ENCODE assay signal across 8 cellular contexts in genomic region chr4:5812506-5813229, GRCh38.
DNase-seq lines count a peak whose midpoint lies in the region; ATAC-seq and TF ChIP-seq lines count a peak whose summit lies in the region.

No MANE protein-coding gene starts in this region.

- H3K36me3 Mint-ChIP-seq in activated T-cell treated with anti-CD3 and anti-CD28 coated beads, Interleukin-2, amount 50 U/mL, for 72 hours (ENCODE audit: insufficient read depth in 2 of 2): no peaks in the 10 kb centered on the region
- H3K36me3 Mint-ChIP-seq in activated T-cell treated with anti-CD3 and anti-CD28 coated beads, Interleukin-2, amount 50 U/mL, for 24 hours (ENCODE audit: low read depth): no peaks in the 10 kb centered on the region
- peaks cover 70% of the 10 kb centered on the region for H3K36me3 Mint-ChIP-seq in brain
- no peaks in the 10 kb centered on the region for H3K36me3 Mint-ChIP-seq in stimulated activated naive B cell treated with anti-CD40 and anti-IgM and Interleukin-4, amounts not matched to agents 10 μg/mL and 1 μg/mL and 100 μg/mL, for 72 hours

- H3K27me3 Mint-ChIP-seq in activated T-cell treated with anti-CD3 and anti-CD28 coated beads, Interleukin-2, amount 50 U/mL, for 72 hours (ENCODE audit: low read depth): no peaks in the 10 kb centered on the region
- H3K27me3 Mint-ChIP-seq in activated T-cell treated with anti-CD3 and anti-CD28 coated beads, Interleukin-2, amount 50 U/mL, for 24 hours: no peaks in the 10 kb centered on the region
- no peaks in the 10 kb centered on the region for H3K27me3 Mint-ChIP-seq in brain
- H3K27me3 Mint-ChIP-seq in stimulated activated naive B cell treated with anti-CD40 and anti-IgM and Interleukin-4, amounts not matched to agents 10 μg/mL and 1 μg/mL and 100 μg/mL, for 72 hours: peaks cover 0 to 3% of the 10 kb centered on the region in 2 donors

- ATAC-seq in activated T-cell treated with anti-CD3 and anti-CD28 coated beads, Interleukin-2, amount 50 U/mL, for 72 hours (replicated peaks in 1 of 2): peak in 1 of 2 donors; percentile 57
- ATAC-seq in HG03175 (IDR thresholded peaks at IDR 0.05; ENCODE audit: unreplicated experiment): peak; percentile 80
- peak; percentile 86 to 95 for ATAC-seq in stimulated activated naive B cell treated with anti-CD40 and anti-IgM and Interleukin-4, amounts not matched to agents 10 μg/mL and 1 μg/mL and 100 μg/mL, for 72 hours (replicated peaks)
- ATAC-seq in HG03196 (IDR thresholded peaks at IDR 0.05; ENCODE audit: unreplicated experiment): no peak

- no peaks in the 10 kb centered on the region for H3K9me3 Mint-ChIP-seq in activated T-cell treated with anti-CD3 and anti-CD28 coated beads, Interleukin-2, amount 50 U/mL, for 72 hours
- H3K9me3 Mint-ChIP-seq in activated T-cell treated with anti-CD3 and anti-CD28 coated beads, Interleukin-2, amount 50 U/mL, for 24 hours: peaks cover 2% of the 10 kb centered on the region
- peaks cover 0 to 3% (median 0%) of the 10 kb centered on the region in 5 experiments for H3K9me3 Mint-ChIP-seq in brain
- H3K9me3 Mint-ChIP-seq in stimulated activated naive B cell treated with anti-CD40 and anti-IgM and Interleukin-4, amounts not matched to agents 10 μg/mL and 1 μg/mL and 100 μg/mL, for 72 hours: no peaks in the 10 kb centered on the region

- no peak overlapping the region for H3K4me3 Mint-ChIP-seq in activated T-cell treated with anti-CD3 and anti-CD28 coated beads, Interleukin-2, amount 50 U/mL, for 72 hours
- no peak overlapping the region for H3K4me3 Mint-ChIP-seq in activated T-cell treated with anti-CD3 and anti-CD28 coated beads, Interleukin-2, amount 50 U/mL, for 24 hours
- H3K4me3 Mint-ChIP-seq in brain: no peak overlapping the region
- H3K4me3 Mint-ChIP-seq in stimulated activated naive B cell treated with anti-CD40 and anti-IgM and Interleukin-4, amounts not matched to agents 10 μg/mL and 1 μg/mL and 100 μg/mL, for 72 hours: no peak overlapping the region

- DNase-seq in activated T-cell treated with anti-CD3 and anti-CD28 coated beads, Interleukin-2, amount 50 U/mL, for 72 hours: peak; percentile 10 to 30
- no peak for DNase-seq in activated T-cell treated with anti-CD3 and anti-CD28 coated beads, Interleukin-2, amount 50 U/mL, for 24 hours
- DNase-seq in NCI-H69 (lab: John Stamatoyannopoulos, UW) (peak; percentile 61), iPS-NIHi7 (ENCODE audit: extremely low spot score) (peak; percentile 82)
- peak; percentile 16 for DNase-seq in stimulated activated naive B cell treated with anti-CD40 and anti-IgM and Interleukin-4, amounts not matched to agents 10 μg/mL and 1 μg/mL and 100 μg/mL, for 72 hours

- H3K27ac Mint-ChIP-seq in activated T-cell treated with anti-CD3 and anti-CD28 coated beads, Interleukin-2, amount 50 U/mL, for 72 hours: no peak overlapping the region
- no peak overlapping the region for H3K27ac Mint-ChIP-seq in activated T-cell treated with anti-CD3 and anti-CD28 coated beads, Interleukin-2, amount 50 U/mL, for 24 hours
- H3K27ac Mint-ChIP-seq in brain: peak overlapping the region in 4 of 5 experiments; percentile 10 to 59 (median 18)
- H3K27ac Mint-ChIP-seq in stimulated activated naive B cell treated with anti-CD40 and anti-IgM and Interleukin-4, amounts not matched to agents 10 μg/mL and 1 μg/mL and 100 μg/mL, for 72 hours: no peak overlapping the region

- TF ChIP-seq CTCF in brain (conservative IDR thresholded peaks at IDR 0.05): peak; percentile 64 to 87

- no peaks in the 10 kb centered on the region for H3K4me1 Mint-ChIP-seq in activated T-cell treated with anti-CD3 and anti-CD28 coated beads, Interleukin-2, amount 50 U/mL, for 72 hours (ENCODE audit: low read depth)
- H3K4me1 Mint-ChIP-seq in activated T-cell treated with anti-CD3 and anti-CD28 coated beads, Interleukin-2, amount 50 U/mL, for 24 hours (ENCODE audit: low read depth): no peaks in the 10 kb centered on the region
- H3K4me1 Mint-ChIP-seq in brain: no peaks in the 10 kb centered on the region
- no peaks in the 10 kb centered on the region for H3K4me1 Mint-ChIP-seq in stimulated activated naive B cell treated with anti-CD40 and anti-IgM and Interleukin-4, amounts not matched to agents 10 μg/mL and 1 μg/mL and 100 μg/mL, for 72 hours

Comparison
In these comparisons a context has a peak if more than half of its experiments do, and no peak if none do; other contexts are left out.
1. H3K27ac Mint-ChIP-seq: peak in brain (4 of 5); none in activated T-cell treated with anti-CD3 and anti-CD28 coated beads, Interleukin-2, amount 50 U/mL, for 72 hours (single experiment), activated T-cell treated with anti-CD3 and anti-CD28 coated beads, Interleukin-2, amount 50 U/mL, for 24 hours (single experiment) and stimulated activated naive B cell treated with anti-CD40 and anti-IgM and Interleukin-4, amounts not matched to agents 10 μg/mL and 1 μg/mL and 100 μg/mL, for 72 hours (single experiment).